In the genomic region with DNA sequence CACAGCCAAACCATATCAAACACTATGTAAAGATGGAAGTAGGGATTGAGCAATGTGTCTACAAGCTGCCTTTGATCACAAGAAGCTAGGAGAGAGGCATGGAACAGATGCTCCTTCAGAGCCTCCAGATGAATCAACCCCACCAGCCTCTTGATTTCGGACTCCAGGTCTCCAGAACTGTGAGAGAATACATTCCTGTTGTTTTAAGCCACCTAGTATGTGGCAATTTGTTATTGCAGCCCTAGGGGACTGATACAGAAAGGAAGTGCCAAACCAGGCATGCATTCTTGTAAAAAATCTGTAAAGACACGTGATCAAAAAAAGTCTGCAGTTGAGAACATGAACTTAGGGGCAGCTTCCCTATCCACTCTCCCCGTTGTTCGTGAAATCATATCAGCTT, we compare ENCODE assay signal across 29 cellular contexts.
"Had no signal": no experiment of that assay in that cellular context is flagged by ENCODE, and none has a peak within 500 bp of the region (broad histone marks: within the 10 kb centered on the region; RNA-seq: fewer than 3 reads in every experiment).

No MANE protein-coding gene starts in this region.

- H3K79me2 ChIP-seq: hepatocyte had no signal

- H2AFZ ChIP-seq: hepatocyte had no signal

- FAIRE-seq: pancreas had no signal

- H3K27ac ChIP-seq: adrenal gland, body of pancreas, cardiac muscle cell, gastrocnemius medialis, hepatocyte, pancreas, prostate gland, suprapubic skin, tibial artery, upper lobe of right lung had no signal

- H3K4me2 ChIP-seq: hepatocyte had no signal

- H3K4me3 ChIP-seq: adrenal gland, body of pancreas, cardiac muscle cell, gastrocnemius medialis, hepatocyte, pancreas, prostate gland, suprapubic skin, tibial artery, upper lobe of right lung had no signal

- DNase-seq: activated CD4-positive, alpha-beta T cell treated with anti-CD3 and anti-CD28 coated beads for 36 hours; activated CD4-positive, CD25-positive, alpha-beta regulatory T cell; activated effector memory CD4-positive, alpha-beta T cell treated with Interleukin-2 at 50 U/mL for 16 hours; activated naive CD4-positive, alpha-beta T cell treated with Interleukin-2 at 50 U/mL for 16 hours; activated T-cell treated with anti-CD3 and anti-CD28 coated beads for 4 hours; activated T-cell treated with anti-CD3 and anti-CD28 coated beads, Interleukin-2, amount 50 U/mL, for 72 hours; adrenal gland; aorta; body of pancreas; cerebellar nuclear complex; cortex of kidney; effector memory CD8-positive, alpha-beta T cell; erythroblast; gastrocnemius medialis; glutamatergic neuron; midbrain; naive thymus-derived CD8-positive, alpha-beta T cell; nucleus accumbens; pancreas; retina; stimulated activated CD4-positive, alpha-beta T cell treated with anti-CD3 and anti-CD28 coated beads, Interleukin-15, amount 100 ng/mL, for 24 hours; stimulated activated CD4-positive, alpha-beta T cell treated with anti-CD3 and anti-CD28 coated beads, Interleukin-2, amount 100 ng/mL, for 24 hours; stimulated activated naive CD4-positive, alpha-beta T cell; tibial artery; upper lobe of right lung had no signal

- ATAC-seq: activated CD4-positive, alpha-beta T cell treated with anti-CD3 and anti-CD28 coated beads for 36 hours; body of pancreas; effector memory CD8-positive, alpha-beta T cell; gastrocnemius medialis; naive thymus-derived CD8-positive, alpha-beta T cell; pancreas had no signal

- H3K4me1 ChIP-seq: adrenal gland, body of pancreas, gastrocnemius medialis, pancreas, prostate gland, suprapubic skin, tibial artery, upper lobe of right lung had no signal

- H3K27me3 ChIP-seq: adrenal gland, body of pancreas, cardiac muscle cell, hepatocyte, pancreas, upper lobe of right lung had no signal

- H3K9me3 ChIP-seq: adrenal gland, body of pancreas, gastrocnemius medialis, pancreas, prostate gland, suprapubic skin, upper lobe of right lung had no signal

- H3K36me3 ChIP-seq: adrenal gland, cardiac muscle cell, gastrocnemius medialis, pancreas, prostate gland, suprapubic skin, tibial artery, upper lobe of right lung had no signal
